8 cellular contexts compared by ENCODE assay signal in the genomic region with DNA sequence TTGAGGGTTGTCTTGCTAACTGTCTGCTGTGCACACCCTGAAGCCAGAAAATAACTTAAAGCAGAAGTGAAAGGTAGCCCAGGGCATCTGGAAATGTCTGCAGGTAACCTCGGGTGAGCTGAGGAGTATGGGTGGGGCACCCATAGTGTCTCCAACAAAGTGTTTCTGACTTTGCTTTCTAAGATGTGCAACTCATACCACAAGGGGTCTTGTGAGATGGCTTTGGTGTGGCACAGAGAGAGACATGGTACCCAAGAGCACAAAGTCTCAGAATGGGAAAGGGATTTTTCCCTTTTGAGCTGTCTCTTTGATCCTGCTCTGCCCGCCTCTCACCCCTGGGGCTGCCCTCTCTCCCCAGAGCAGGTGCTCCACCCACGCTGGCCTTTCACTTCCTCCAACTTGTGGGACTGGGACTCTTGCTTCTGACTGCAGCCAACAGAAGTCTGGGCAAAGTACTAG. TPM values are rescaled to one million over a fixed set of nuclear protein-coding genes. Genes with fewer than 3 reads are reported as not detected.
A peak's percentile ranks its signal among the peaks of the same experiment; 100 is the strongest.
DNase-seq lines count a peak whose midpoint lies in the region; ATAC-seq and TF ChIP-seq lines count a peak whose summit lies in the region.

No MANE protein-coding gene starts in this region.

- no peaks in the 10 kb centered on the region for H3K27me3 Mint-ChIP-seq in CD8-positive, alpha-beta T cell (ENCODE audit: low read depth)
- no peaks in the 10 kb centered on the region for H3K27me3 Mint-ChIP-seq in activated CD4-positive, alpha-beta T cell treated with anti-CD3 and anti-CD28 coated beads, Interleukin-2, amount 10 ng/mL, durations not matched to agents 7 days and 5 days

- no peak overlapping the region for H3K4me3 Mint-ChIP-seq in CD8-positive, alpha-beta T cell
- H3K4me3 Mint-ChIP-seq in activated CD4-positive, alpha-beta T cell treated with anti-CD3 and anti-CD28 coated beads, Interleukin-2, amount 10 ng/mL, durations not matched to agents 7 days and 5 days, result no peak overlapping the region

- peaks cover 43% of the 10 kb centered on the region for H3K4me1 Mint-ChIP-seq in CD8-positive, alpha-beta T cell (ENCODE audit: low read depth)
- peaks cover 46% of the 10 kb centered on the region for H3K4me1 Mint-ChIP-seq in activated CD4-positive, alpha-beta T cell treated with anti-CD3 and anti-CD28 coated beads, Interleukin-2, amount 10 ng/mL, durations not matched to agents 7 days and 5 days

- peaks cover 13% of the 10 kb centered on the region for H3K4me1 ChIP-seq in CD8-positive, alpha-beta T cell (ENCODE audit: insufficient read depth, low read length)
- H3K4me1 ChIP-seq in mucosa of rectum (ENCODE audit: control insufficient read depth in 2 of 2, insufficient read depth in 2 of 2, low read length in 2 of 2) (peaks cover 7 to 24% of the 10 kb centered on the region in 2 donors), prostate gland (replicated peaks) (no peaks in the 10 kb centered on the region)

- TF ChIP-seq POLR2A in prostate gland (IDR thresholded peaks at IDR 0.05), result no peak

- H3K9me3 ChIP-seq in CD8-positive, alpha-beta T cell (ENCODE audit: low read length), result no peaks in the 10 kb centered on the region
- H3K9me3 ChIP-seq in mucosa of rectum (ENCODE audit: control insufficient read depth in 2 of 2, low read length in 2 of 2), result no peaks in the 10 kb centered on the region
- no peaks in the 10 kb centered on the region for H3K9me3 ChIP-seq in prostate gland

- no peak overlapping the region for H3K4me3 ChIP-seq in CD8-positive, alpha-beta T cell (ENCODE audit: low read depth, low read length)
- H3K4me3 ChIP-seq in mucosa of rectum (ENCODE audit: low read length in 2 of 2), result peak overlapping the region; percentile 34 to 53
- H3K4me3 ChIP-seq in prostate gland, result no peak overlapping the region

- DNase-seq in CD8-positive, alpha-beta T cell, result peak in 3 of 7 experiments; percentile 9 to 17 (median 11)
- DNase-seq in GM19240 (ENCODE audit: insufficient read length, low spot score) (peak; percentile 39), NCI-H510A treated with DMSO at 0.1 percent for 48 hours (lab: John Stamatoyannopoulos, UW) (no peak), prostate gland (ENCODE audit: low spot score) (no peak), NCI-H1694 treated with DMSO at 0.1 percent for 48 hours (lab: John Stamatoyannopoulos, UW) (no peak)
- peak; percentile 12 for DNase-seq in activated CD4-positive, alpha-beta T cell treated with anti-CD3 and anti-CD28 coated beads, Interleukin-2, amount 10 ng/mL, durations not matched to agents 7 days and 5 days

- WGBS in prostate gland, result 42% methylated on average over 3 of the region's 3 CpGs

- POLR2A ChIA-PET in CD8-positive, alpha-beta T cell (lab: Charles Lee), result no interaction called here
- POLR2A ChIA-PET in activated CD4-positive, alpha-beta T cell treated with anti-CD3 and anti-CD28 coated beads, Interleukin-2, amount 10 ng/mL, durations not matched to agents 7 days and 5 days (lab: Charles Lee), result no interaction called here

- no peak overlapping the region for H3K27ac ChIP-seq in CD8-positive, alpha-beta T cell (ENCODE audit: low read depth, low read length)
- peak overlapping the region; percentile 62 to 75 for H3K27ac ChIP-seq in mucosa of rectum (ENCODE audit: low read depth in 2 of 2, low read length in 2 of 2)
- H3K27ac ChIP-seq in prostate gland, result no peak overlapping the region

- peak; percentile 48 for ATAC-seq in CD8-positive, alpha-beta T cell
- peak; percentile 88 for ATAC-seq in HG03135 (IDR thresholded peaks at IDR 0.05; ENCODE audit: unreplicated experiment)

- H3K36me3 Mint-ChIP-seq in CD8-positive, alpha-beta T cell, result no peaks in the 10 kb centered on the region
- H3K36me3 Mint-ChIP-seq in activated CD4-positive, alpha-beta T cell treated with anti-CD3 and anti-CD28 coated beads, Interleukin-2, amount 10 ng/mL, durations not matched to agents 7 days and 5 days (ENCODE audit: low read depth), result no peaks in the 10 kb centered on the region

- H3K9ac ChIP-seq in mucosa of rectum (ENCODE audit: low read depth in 1 of 2, low read length in 2 of 2), result peak overlapping the region; percentile 9 to 35

- CTCF ChIA-PET in CD8-positive, alpha-beta T cell (lab: Charles Lee), result no interaction called here
- CTCF ChIA-PET in activated CD4-positive, alpha-beta T cell treated with anti-CD3 and anti-CD28 coated beads, Interleukin-2, amount 10 ng/mL, durations not matched to agents 7 days and 5 days (lab: Charles Lee), result no interaction called here

- no peaks in the 10 kb centered on the region for H3K27me3 ChIP-seq in CD8-positive, alpha-beta T cell (ENCODE audit: insufficient read depth, low read length)
- H3K27me3 ChIP-seq in mucosa of rectum (ENCODE audit: control insufficient read depth in 2 of 2, insufficient read depth in 2 of 2, low read length in 2 of 2) (no peaks in the 10 kb centered on the region), prostate gland (replicated peaks; ENCODE audit: insufficient read depth) (no peaks in the 10 kb centered on the region)

- no peaks in the 10 kb centered on the region for H3K36me3 ChIP-seq in CD8-positive, alpha-beta T cell (ENCODE audit: insufficient read depth, low read length)
- peaks cover 0 to 2% of the 10 kb centered on the region in 2 donors for H3K36me3 ChIP-seq in mucosa of rectum (ENCODE audit: control insufficient read depth in 2 of 2, insufficient read depth in 2 of 2, low read length in 2 of 2)
- H3K36me3 ChIP-seq in prostate gland, result no peaks in the 10 kb centered on the region

- no peaks in the 10 kb centered on the region for H3K9me3 Mint-ChIP-seq in CD8-positive, alpha-beta T cell
- no peaks in the 10 kb centered on the region for H3K9me3 Mint-ChIP-seq in activated CD4-positive, alpha-beta T cell treated with anti-CD3 and anti-CD28 coated beads, Interleukin-2, amount 10 ng/mL, durations not matched to agents 7 days and 5 days

- H3K27ac Mint-ChIP-seq in CD8-positive, alpha-beta T cell, result peak overlapping the region; percentile 79
- H3K27ac Mint-ChIP-seq in activated CD4-positive, alpha-beta T cell treated with anti-CD3 and anti-CD28 coated beads, Interleukin-2, amount 10 ng/mL, durations not matched to agents 7 days and 5 days, result peak overlapping the region; percentile 72

- no peak for TF ChIP-seq CTCF in CD8-positive, alpha-beta T cell (IDR thresholded peaks at IDR 0.05)
- TF ChIP-seq CTCF in prostate gland (IDR thresholded peaks at IDR 0.05), result no peak

- intact Hi-C loops in CD8-positive, alpha-beta T cell (cut with DNase I, micrococcal nuclease), result no loop called here
- intact Hi-C loops in prostate gland (cut with DNase I), result no loop called here

RNA-seq across cellular contexts. Expression of a gene that starts 6.9 kb away (rescaled TPM):
- 10 to 100 TPM; 23.2 to 23.5 TPM for total RNA-seq in CD8-positive, alpha-beta T cell
- 10 to 100 TPM; 20.5 to 23.9 TPM for total RNA-seq in activated CD4-positive, alpha-beta T cell treated with anti-CD3 and anti-CD28 coated beads, Interleukin-2, amount 10 ng/mL, durations not matched to agents 7 days and 5 days
- 10 to 100 TPM; 56.3 to 62.6 TPM for total RNA-seq in prostate gland

RNA-seq across cellular contexts. Expression of a gene that starts 9.0 kb away (rescaled TPM):
- not detected for total RNA-seq in CD8-positive, alpha-beta T cell
- under 1 TPM; 0.15 to 0.27 TPM for total RNA-seq in activated CD4-positive, alpha-beta T cell treated with anti-CD3 and anti-CD28 coated beads, Interleukin-2, amount 10 ng/mL, durations not matched to agents 7 days and 5 days
- 10 to 100 TPM in 1 of 2 donors, 1 to 10 TPM in 1; 4.3 to 26.7 TPM for total RNA-seq in prostate gland

Comparison
In these comparisons a context has a peak if more than half of its experiments do, and no peak if none do; other contexts are left out.
1. DNase-seq: peak in GM19240 (single experiment) and activated CD4-positive, alpha-beta T cell treated with anti-CD3 and anti-CD28 coated beads, Interleukin-2, amount 10 ng/mL, durations not matched to agents 7 days and 5 days (single experiment); none in NCI-H510A treated with DMSO at 0.1 percent for 48 hours (single experiment), prostate gland (single experiment) and NCI-H1694 treated with DMSO at 0.1 percent for 48 hours (single experiment).
2. H3K27ac ChIP-seq: peak in mucosa of rectum (2 of 2); none in CD8-positive, alpha-beta T cell (single experiment) and prostate gland (0 of 2).
3. H3K4me3 ChIP-seq: peak in mucosa of rectum (2 of 2); none in CD8-positive, alpha-beta T cell (single experiment) and prostate gland (0 of 2).
4. RNA of a gene that starts 9.0 kb away (total RNA-seq): 4.3 to 26.7 TPM in prostate gland; 0.15 to 0.27 TPM in activated CD4-positive, alpha-beta T cell treated with anti-CD3 and anti-CD28 coated beads, Interleukin-2, amount 10 ng/mL, durations not matched to agents 7 days and 5 days and not detected in CD8-positive, alpha-beta T cell; every median in the first group is over 4 times any median in the second.